ENCODE assay signal across 8 cellular contexts in genomic region chr4:153497091-153497531, GRCh38. TPM values are rescaled to one million over a fixed set of nuclear protein-coding genes. Genes with fewer than 3 reads are reported as not detected.
DNase-seq lines count a peak whose midpoint lies in the region; ATAC-seq lines count a peak whose summit lies in the region.

No MANE protein-coding gene starts in this region.

- H3K4me1 Mint-ChIP-seq in activated T-helper 17 cell treated with anti-CD3 and anti-CD28 coated beads, Interleukin-2, amount 50 U/mL, for 72 hours: peaks cover 76% of the 10 kb centered on the region

- no peaks in the 10 kb centered on the region for H3K9me3 Mint-ChIP-seq in activated T-helper 17 cell treated with anti-CD3 and anti-CD28 coated beads, Interleukin-2, amount 50 U/mL, for 72 hours

- H3K36me3 Mint-ChIP-seq in activated T-helper 17 cell treated with anti-CD3 and anti-CD28 coated beads, Interleukin-2, amount 50 U/mL, for 72 hours (ENCODE audit: low read depth): peaks cover 35% of the 10 kb centered on the region

- no peaks in the 10 kb centered on the region for H3K27me3 Mint-ChIP-seq in activated T-helper 17 cell treated with anti-CD3 and anti-CD28 coated beads, Interleukin-2, amount 50 U/mL, for 72 hours

- peak; percentile 56 for DNase-seq in kidney glomerular epithelial cell (lab: John Stamatoyannopoulos, UW)
- DNase-seq in NCI-H2227 treated with DMSO at 0.1 percent for 48 hours (lab: John Stamatoyannopoulos, UW): no peak
- DNase-seq in NCI-H345 (lab: John Stamatoyannopoulos, UW): no peak

- H3K4me3 Mint-ChIP-seq in activated T-helper 17 cell treated with anti-CD3 and anti-CD28 coated beads, Interleukin-2, amount 50 U/mL, for 72 hours: peak overlapping the region; percentile 85

- ATAC-seq in GM18508 (IDR thresholded peaks at IDR 0.05; ENCODE audit: insufficient read depth, unreplicated experiment) (peak; percentile 30), HG03108 (IDR thresholded peaks at IDR 0.05; ENCODE audit: unreplicated experiment) (peak; percentile 53), GM19467 (IDR thresholded peaks at IDR 0.05; ENCODE audit: unreplicated experiment) (no peak), GM19328 (IDR thresholded peaks at IDR 0.05; ENCODE audit: unreplicated experiment) (no peak)
- peak; percentile 91 for ATAC-seq in activated T-helper 17 cell treated with anti-CD3 and anti-CD28 coated beads, Interleukin-2, amount 50 U/mL, for 72 hours (replicated peaks)

- H3K27ac Mint-ChIP-seq in activated T-helper 17 cell treated with anti-CD3 and anti-CD28 coated beads, Interleukin-2, amount 50 U/mL, for 72 hours: peak overlapping the region; percentile 48

RNA-seq across cellular contexts. Expression of gene TMEM131L, which starts 31.0 kb away (rescaled TPM):
- total RNA-seq in activated T-helper 17 cell treated with anti-CD3 and anti-CD28 coated beads, Interleukin-2, amount 50 U/mL, for 72 hours: 10 to 100 TPM; 19.1 to 30.9 TPM

Comparison
In these comparisons a context has a peak if more than half of its experiments do, and no peak if none do; other contexts are left out.
1. ATAC-seq: peak in GM18508 (single experiment), HG03108 (single experiment) and activated T-helper 17 cell treated with anti-CD3 and anti-CD28 coated beads, Interleukin-2, amount 50 U/mL, for 72 hours (single experiment); none in GM19467 (single experiment) and GM19328 (single experiment).